6 cellular contexts compared by ENCODE assay signal in genomic region chr6:158124288-158124687, GRCh38.
"Had no signal": no experiment of that assay in that cellular context is flagged by ENCODE, and none has a peak within 500 bp of the region (broad histone marks: within the 10 kb centered on the region; RNA-seq: fewer than 3 reads in every experiment).

No MANE protein-coding gene starts in this region.

- H3K27ac ChIP-seq: HL-60, KMS-11 had no signal

- H3K9ac ChIP-seq: KMS-11 had no signal

- DNase-seq: Karpas-422, KBM-7, KG1 had no signal

- H3K4me2 ChIP-seq: KMS-11 had no signal

- FAIRE-seq: HTR-8/SVneo had no signal
